1 cellular context compared by ENCODE assay signal in the genomic region with DNA sequence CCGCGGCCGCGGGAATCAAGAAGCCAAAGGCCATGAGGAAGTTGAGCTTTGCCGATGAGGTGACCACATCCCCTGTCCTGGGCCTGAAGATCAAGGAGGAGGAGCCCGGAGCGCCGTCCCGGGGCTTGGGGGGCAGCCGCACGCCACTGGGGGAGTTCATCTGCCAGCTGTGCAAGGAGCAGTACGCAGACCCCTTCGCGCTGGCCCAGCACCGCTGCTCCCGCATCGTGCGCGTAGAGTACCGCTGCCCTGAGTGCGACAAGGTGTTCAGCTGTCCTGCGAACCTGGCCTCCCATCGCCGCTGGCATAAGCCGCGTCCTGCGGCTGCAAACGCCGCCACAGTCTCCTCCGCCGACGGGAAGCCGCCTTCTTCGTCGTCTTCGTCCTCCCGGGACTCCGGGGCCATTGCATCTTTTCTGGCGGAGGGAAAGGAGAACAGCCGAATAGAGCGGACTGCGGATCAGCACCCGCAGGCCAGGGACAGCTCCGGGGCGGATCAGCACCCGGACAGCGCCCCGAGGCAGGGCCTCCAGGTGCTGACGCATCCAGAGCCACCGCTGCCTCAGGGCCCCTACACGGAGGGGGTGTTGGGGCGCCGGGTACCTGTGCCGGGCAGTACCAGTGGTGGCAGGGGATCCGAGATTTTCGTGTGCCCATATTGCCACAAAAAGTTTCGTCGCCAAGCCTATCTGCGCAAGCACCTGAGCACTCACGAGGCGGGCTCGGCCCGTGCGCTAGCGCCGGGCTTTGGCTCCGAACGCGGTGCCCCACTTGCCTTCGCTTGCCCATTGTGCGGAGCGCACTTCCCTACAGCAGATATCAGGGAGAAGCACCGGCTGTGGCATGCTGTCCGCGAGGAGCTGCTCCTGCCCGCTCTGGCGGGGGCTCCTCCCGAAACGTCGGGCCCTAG.
TF ChIP-seq lines count a peak whose summit lies in the region.

No MANE protein-coding gene starts in this region.

TF ChIP-seq in SK-N-SH, 30 proteins besides CTCF, POLR2A, EP300 and RAD21 (continued from another document):
- TF ChIP-seq EZH2phosphoT487 (IDR thresholded peaks at IDR 0.05; ENCODE audit: borderline replicate concordance, low read depth) (peak; percentile 38; the same call in 1 of the 2 replicates), RCOR1 (IDR thresholded peaks at IDR 0.05; ENCODE audit: low read length) (0 out of 2 replicates have a peak, but pooled peaks have one; percentile 7), MAX (IDR thresholded peaks at IDR 0.05; ENCODE audit: low read depth) (peak; percentile 72), CHD2 (IDR thresholded peaks at IDR 0.05; ENCODE audit: low read length, partially characterized antibody) (no peak), NFIC (IDR thresholded peaks at IDR 0.05; ENCODE audit: borderline replicate concordance) (no peak), FOXM1 (IDR thresholded peaks at IDR 0.05; ENCODE audit: low read depth) (no peak), GABPA (IDR thresholded peaks at IDR 0.05; ENCODE audit: low read depth) (no peak), ZBTB33 (IDR thresholded peaks at IDR 0.05; ENCODE audit: borderline replicate concordance, low read depth) (no peak)
- TF ChIP-seq, protein P1, sequence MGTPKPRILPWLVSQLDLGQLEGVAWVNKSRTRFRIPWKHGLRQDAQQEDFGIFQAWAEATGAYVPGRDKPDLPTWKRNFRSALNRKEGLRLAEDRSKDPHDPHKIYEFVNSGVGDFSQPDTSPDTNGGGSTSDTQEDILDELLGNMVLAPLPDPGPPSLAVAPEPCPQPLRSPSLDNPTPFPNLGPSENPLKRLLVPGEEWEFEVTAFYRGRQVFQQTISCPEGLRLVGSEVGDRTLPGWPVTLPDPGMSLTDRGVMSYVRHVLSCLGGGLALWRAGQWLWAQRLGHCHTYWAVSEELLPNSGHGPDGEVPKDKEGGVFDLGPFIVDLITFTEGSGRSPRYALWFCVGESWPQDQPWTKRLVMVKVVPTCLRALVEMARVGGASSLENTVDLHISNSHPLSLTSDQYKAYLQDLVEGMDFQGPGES (IDR thresholded peaks at IDR 0.05; ENCODE audit: low read depth, low read length): no peak
- TF ChIP-seq, protein P2, sequence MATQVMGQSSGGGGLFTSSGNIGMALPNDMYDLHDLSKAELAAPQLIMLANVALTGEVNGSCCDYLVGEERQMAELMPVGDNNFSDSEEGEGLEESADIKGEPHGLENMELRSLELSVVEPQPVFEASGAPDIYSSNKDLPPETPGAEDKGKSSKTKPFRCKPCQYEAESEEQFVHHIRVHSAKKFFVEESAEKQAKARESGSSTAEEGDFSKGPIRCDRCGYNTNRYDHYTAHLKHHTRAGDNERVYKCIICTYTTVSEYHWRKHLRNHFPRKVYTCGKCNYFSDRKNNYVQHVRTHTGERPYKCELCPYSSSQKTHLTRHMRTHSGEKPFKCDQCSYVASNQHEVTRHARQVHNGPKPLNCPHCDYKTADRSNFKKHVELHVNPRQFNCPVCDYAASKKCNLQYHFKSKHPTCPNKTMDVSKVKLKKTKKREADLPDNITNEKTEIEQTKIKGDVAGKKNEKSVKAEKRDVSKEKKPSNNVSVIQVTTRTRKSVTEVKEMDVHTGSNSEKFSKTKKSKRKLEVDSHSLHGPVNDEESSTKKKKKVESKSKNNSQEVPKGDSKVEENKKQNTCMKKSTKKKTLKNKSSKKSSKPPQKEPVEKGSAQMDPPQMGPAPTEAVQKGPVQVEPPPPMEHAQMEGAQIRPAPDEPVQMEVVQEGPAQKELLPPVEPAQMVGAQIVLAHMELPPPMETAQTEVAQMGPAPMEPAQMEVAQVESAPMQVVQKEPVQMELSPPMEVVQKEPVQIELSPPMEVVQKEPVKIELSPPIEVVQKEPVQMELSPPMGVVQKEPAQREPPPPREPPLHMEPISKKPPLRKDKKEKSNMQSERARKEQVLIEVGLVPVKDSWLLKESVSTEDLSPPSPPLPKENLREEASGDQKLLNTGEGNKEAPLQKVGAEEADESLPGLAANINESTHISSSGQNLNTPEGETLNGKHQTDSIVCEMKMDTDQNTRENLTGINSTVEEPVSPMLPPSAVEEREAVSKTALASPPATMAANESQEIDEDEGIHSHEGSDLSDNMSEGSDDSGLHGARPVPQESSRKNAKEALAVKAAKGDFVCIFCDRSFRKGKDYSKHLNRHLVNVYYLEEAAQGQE (IDR thresholded peaks at IDR 0.05; ENCODE audit: low read depth, low read length): peak; percentile 100
